Comparison of ENCODE assay signal across 14 cellular contexts in the genomic region with DNA sequence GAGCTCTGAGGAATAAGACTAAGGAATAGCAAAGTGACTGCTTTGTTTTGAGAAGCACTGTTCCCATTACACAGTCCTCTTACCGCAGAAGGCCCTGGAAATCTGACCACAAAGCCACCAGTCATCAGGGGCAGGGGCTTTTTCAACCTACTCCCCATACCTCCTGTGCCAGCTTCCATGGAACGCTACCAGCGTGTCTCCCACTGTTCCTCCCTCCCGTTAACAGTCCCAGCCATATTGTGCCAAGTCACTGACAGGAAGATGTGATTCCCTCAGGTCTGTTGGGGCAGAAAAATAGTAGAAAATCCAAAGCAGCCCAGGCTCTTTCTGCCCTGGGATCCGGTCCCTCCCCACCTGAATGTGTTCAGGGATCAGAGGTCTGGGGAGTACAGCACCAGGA.
"Had no signal": no experiment of that assay in that cellular context is flagged by ENCODE, and none has a peak within 500 bp of the region (broad histone marks: within the 10 kb centered on the region; RNA-seq: fewer than 3 reads in every experiment).

No MANE protein-coding gene starts in this region.

- ATAC-seq: left ventricle myocardium superior, pancreas had no signal

- FAIRE-seq: endothelial cell of umbilical vein, pancreas had no signal

- H3K27me3 ChIP-seq: pancreas, thyroid gland had no signal

- H3K27ac ChIP-seq: pancreas, SK-N-MC, skin epidermis, thyroid gland had no signal

- H3K4me1 ChIP-seq: pancreas, thyroid gland had no signal

- H3K4me3 ChIP-seq: pancreas, SK-N-MC, skin epidermis, thyroid gland had no signal

- DNase-seq: activated B cell treated with CpG ODN at 0.5 μM for 24 hours; activated gamma-delta T cell treated with Interleukin-2 at 50 U/mL for 16 hours; activated naive CD8-positive, alpha-beta T cell treated with anti-CD3 and anti-CD28 coated beads for 36 hours; activated T-cell treated with anti-CD3 and anti-CD28 coated beads, Interleukin-2, amount 50 U/mL, for 48 hours; anterior cingulate cortex; foreskin melanocyte; left ventricle myocardium superior; mesenchymal stem cell; pancreas; retina; thyroid gland had no signal

- H3K9me3 ChIP-seq: pancreas, thyroid gland had no signal
